24 cellular contexts compared by ENCODE assay signal in genomic region chr1:212930986-212931678, GRCh38. TPM values are rescaled to one million over a fixed set of nuclear protein-coding genes. Genes with fewer than 3 reads are reported as not detected.
DNase-seq lines count a peak whose midpoint lies in the region; ATAC-seq, FAIRE-seq and TF ChIP-seq lines count a peak whose summit lies in the region.
"Had no signal": no experiment of that assay in that cellular context is flagged by ENCODE, and none has a peak within 500 bp of the region (broad histone marks: within the 10 kb centered on the region; RNA-seq: fewer than 3 reads in every experiment).

No MANE protein-coding gene starts in this region.

- WGBS in H1 (ENCODE audit: extremely low coverage in 1 of 2, insufficient coverage in 1 of 2, insufficient read length in 1 of 2, insufficient replicate concordance in 2 of 2, low coverage in 1 of 2, low lambda C conversion rate in 2 of 2, missing lambda C conversion rate in 1 of 2), 2 experiments = 86% methylated on average over 8 of the region's 10 CpGs; no CpG with 5 or more reads in 1 of the 2 experiments

- ATAC-seq in GM21447 (IDR thresholded peaks at IDR 0.05; ENCODE audit: unreplicated experiment) (peak; percentile 59), HG03060 (IDR thresholded peaks at IDR 0.05; ENCODE audit: low read depth, unreplicated experiment) (peak; percentile 67), HG02970 (IDR thresholded peaks at IDR 0.05; ENCODE audit: low FRiP score, unreplicated experiment) (no peak), HG02571 (IDR thresholded peaks at IDR 0.05; ENCODE audit: unreplicated experiment) (no peak)

- H2BK12ac ChIP-seq in H1 (ENCODE audit: low read depth, low read length) = peak overlapping the region; percentile 45; the same call in 1 of the 2 replicates

- no peak overlapping the region for H3K27ac ChIP-seq in H1 (ENCODE audit: low read depth, low read length)
- H3K27ac ChIP-seq: ovary had no signal

- no peak overlapping the region for H3K4me3 ChIP-seq in H1 (ENCODE audit: extremely low read depth in 1 of 4, insufficient read depth in 2 of 4, low read depth in 3 of 4, low read length in 4 of 4)
- H3K4me3 ChIP-seq: HAP-1, ovary had no signal

- H3K79me2 ChIP-seq in H1 (ENCODE audit: control insufficient read depth in 1 of 2, insufficient read depth in 2 of 2, low read length in 2 of 2) = no peaks in the 10 kb centered on the region

- CTCF ChIA-PET in H1 (lab: Charles Lee; ENCODE audit: partially characterized antibody) = interaction anchor here (1.1 to 4.7 kb wide), 6 partner anchors 10 to 64 kb away, joined by 3 to 19 read pairs (median 4); no protein-coding TSS in a partner anchor

- peak overlapping the region; percentile 52 for H4K5ac ChIP-seq in H1 (ENCODE audit: insufficient read length, low read depth, low read length)

- no peaks in the 10 kb centered on the region for H4K20me1 ChIP-seq in H1 (replicated peaks in 1 of 2; ENCODE audit: control insufficient read depth in 1 of 2, insufficient read depth in 2 of 2, low read length in 2 of 2)

- no peak overlapping the region for H3K9ac ChIP-seq in H1 (replicated peaks in 1 of 4; ENCODE audit: extremely low read depth in 1 of 4, low read depth in 3 of 4, low read length in 3 of 4)

- H3K23ac ChIP-seq in H1 (ENCODE audit: insufficient read length) = no peak overlapping the region

- no peak for TF ChIP-seq EP300 in H1 (IDR thresholded peaks at IDR 0.05; ENCODE audit: borderline replicate concordance in 1 of 2, low read depth in 2 of 2, low read length in 2 of 2)

- 0 out of 2 replicates have a peak overlapping the region, but pooled peaks have one; percentile 6 for H2BK15ac ChIP-seq in H1 (ENCODE audit: low read length)

- H2AFZ ChIP-seq in H1 (ENCODE audit: low read length) = no peak overlapping the region

- no peak overlapping the region for H3K4ac ChIP-seq in H1 (replicated peaks; ENCODE audit: insufficient read length, low read depth, low read length)

- peaks cover 0 to 2% of the 10 kb centered on the region in 2 experiments; a peak in 1 of 4 replicates for H3K9me3 ChIP-seq in H1 (ENCODE audit: insufficient read depth in 2 of 2, low read depth in 1 of 2, low read length in 1 of 2)
- H3K9me3 ChIP-seq: HAP-1, ovary had no signal

- H3K27me3 ChIP-seq in H1 (replicated peaks in 1 of 4; ENCODE audit: control insufficient read depth in 3 of 4, extremely low read depth in 1 of 4, insufficient read depth in 3 of 4, low read length in 3 of 4) = peaks cover 0 to 2% (median 0%) of the 10 kb centered on the region in 4 experiments; a peak in 1 of 7 replicates
- H3K27me3 ChIP-seq: ovary had no signal

- H2BK5ac ChIP-seq in H1 (ENCODE audit: low read depth, low read length) = no peak overlapping the region

- no peak overlapping the region for H3K56ac ChIP-seq in H1 (replicated peaks; ENCODE audit: insufficient read length, low read depth, low read length)

- H3K4me2 ChIP-seq in H1 (ENCODE audit: insufficient read depth in 1 of 2, low read depth in 2 of 2, low read length in 2 of 2) = no peak overlapping the region

- H3K36me3 ChIP-seq in H1 (ENCODE audit: control insufficient read depth in 2 of 4, insufficient read depth in 4 of 4, low read length in 3 of 4) = no peaks in the 10 kb centered on the region
- H3K36me3 ChIP-seq: HAP-1, ovary had no signal

- no peak overlapping the region for H3K14ac ChIP-seq in H1 (ENCODE audit: insufficient read length)

- H2BK20ac ChIP-seq in H1 (ENCODE audit: low read length) = peak overlapping the region; percentile 62; the same call in 1 of the 2 replicates

- TF ChIP-seq RAD21 in H1 (IDR thresholded peaks at IDR 0.05 in 1 of 2, conservative IDR thresholded peaks at IDR 0.05 in 1 of 2; ENCODE audit: low read depth in 2 of 2, low read length in 2 of 2) = no peak

- peak overlapping the region; percentile 34 for H3K18ac ChIP-seq in H1 (ENCODE audit: extremely low read depth, low read length)

- H3K4me1 ChIP-seq in H1 (replicated peaks in 1 of 4; ENCODE audit: control insufficient read depth in 3 of 4, insufficient read depth in 4 of 4, low read length in 3 of 4) = peaks cover 15 to 27% (median 17%) of the 10 kb centered on the region in 4 experiments

- POLR2A ChIA-PET in H1 (lab: Charles Lee; ENCODE audit: partially characterized antibody) = interaction anchor here (0.6 to 2.0 kb wide), 15 partner anchors 8 to 61 kb away, joined by 3 to 8 read pairs (median 3); partner anchors contain the start of gene VASH2

- peak overlapping the region; percentile 2 for H4K91ac ChIP-seq in H1 (replicated peaks; ENCODE audit: insufficient read length, low read length)

- TF ChIP-seq POLR2A in GM12892 (IDR thresholded peaks at IDR 0.05; ENCODE audit: low read depth, low read length) (no peak), H1 (IDR thresholded peaks at IDR 0.05; ENCODE audit: control extremely low read depth in 1 of 2, low read depth in 2 of 2, low read length in 2 of 2) (no peak)

- FAIRE-seq in GM12892 (lab: Jason Lieb, UNC) (peak; percentile 85), H1 (lab: Jason Lieb, UNC) (no peak)
- FAIRE-seq: colon, endometrium, islet of Langerhans had no signal

- H3K23me2 ChIP-seq in H1 (ENCODE audit: low read depth, low read length) = 0 out of 2 replicates have a peak, but pooled peaks cover 3% of the 10 kb centered on the region

- H4K8ac ChIP-seq in H1 (ENCODE audit: extremely low read depth, insufficient read depth, low read length) = no peak overlapping the region

- TF ChIP-seq CTCF in H1 (IDR thresholded peaks at IDR 0.05; ENCODE audit: control extremely low read depth in 1 of 3, insufficient read depth in 1 of 3, low read depth in 1 of 3, low read length in 3 of 3) = no peak

- no peaks in the 10 kb centered on the region for H3K79me1 ChIP-seq in H1 (ENCODE audit: low read depth, low read length)

- no peak overlapping the region for H2AK5ac ChIP-seq in H1 (ENCODE audit: low read depth, low read length)

- DNase-seq in GM12892 (ENCODE audit: insufficient read length) = no peak
- peak in 1 of 2 experiments; percentile 33 for DNase-seq in H1 (ENCODE audit: low read depth in 1 of 2, low spot score in 2 of 2)
- no peak for DNase-seq in central memory CD4-positive, alpha-beta T cell
- no peak for DNase-seq in activated CD4-positive, alpha-beta T cell treated with anti-CD3 and anti-CD28 coated beads for 1 hour
- DNase-seq: ACHN; activated CD4-positive, alpha-beta T cell treated with anti-CD3 and anti-CD28 coated beads, Interleukin-2, amount 50 U/mL, for 1 hour; activated T-cell treated with anti-CD3 and anti-CD28 coated beads, Interleukin-2, amount 50 U/mL, for 24 hours; CD4-positive, CD25-positive, alpha-beta regulatory T cell; DMS79 treated with DMSO at 0.1 percent for 48 hours; IMR-90; MV-4-11; naive B cell; NCI-H187 treated with DMSO at 0.1 percent for 48 hours; ovary; stimulated activated CD4-positive, alpha-beta T cell treated with anti-CD3 and anti-CD28 coated beads, Interleukin-1b, Interleukin-23, amount 100 ng/mL, for 48 hours; SW 1271 had no signal

- peak overlapping the region; percentile 47 for H2BK120ac ChIP-seq in H1 (replicated peaks; ENCODE audit: low read depth, low read length)

TF ChIP-seq in H1, 55 proteins besides CTCF, POLR2A, EP300 and RAD21:
- TF ChIP-seq, protein P1, sequence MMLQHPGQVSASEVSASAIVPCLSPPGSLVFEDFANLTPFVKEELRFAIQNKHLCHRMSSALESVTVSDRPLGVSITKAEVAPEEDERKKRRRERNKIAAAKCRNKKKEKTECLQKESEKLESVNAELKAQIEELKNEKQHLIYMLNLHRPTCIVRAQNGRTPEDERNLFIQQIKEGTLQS (IDR thresholded peaks at IDR 0.05; ENCODE audit: insufficient read depth, low read depth, low read length) = no peak
- no peak for TF ChIP-seq SIN3A (conservative IDR thresholded peaks at IDR 0.05 in 1 of 2, IDR thresholded peaks at IDR 0.05 in 1 of 2; ENCODE audit: low read depth in 1 of 2, low read length in 2 of 2)

RNA-seq across cellular contexts. Expression of gene VASH2, which starts 19.2 kb away (rescaled TPM):
- polyA plus RNA-seq in GM12892 (2012; ENCODE audit: missing spikeins) = 35.6 TPM
- 184 and 187 TPM in 2 replicates for total RNA-seq in H1 (2021; fragmentation: NEBNext Ultra II Directional; extraction: Animal tissue kit (Norgen Biotek cat#: 25700))
- polyA plus RNA-seq in H1 (2011; rRNA removed) = 44.0 and 51.4 TPM in 2 replicates
- polyA plus RNA-seq in H1 (2011; cell fraction: cytosol; rRNA removed) = 58.3 TPM
- polyA plus RNA-seq in H1 (2011; cell fraction: nucleus; rRNA removed) = 162 TPM
- polyA plus RNA-seq in H1 (2012, experiment 1 of 2) = 80.3 to 102 TPM (median 93.1 TPM) in 4 replicates
- polyA plus RNA-seq in H1 (2012, experiment 2 of 2) = 13.9 TPM
- 125 TPM for polyA plus RNA-seq in H1 (2013, experiment 1 of 2)
- 109 TPM for polyA plus RNA-seq in H1 (2013, experiment 2 of 2)
- polyA minus RNA-seq in H1 (2011; rRNA and poly(A)+ RNA removed) = 145 and 147 TPM in 2 replicates
- 113 TPM for polyA minus RNA-seq in H1 (2011; cell fraction: cytosol; rRNA and poly(A)+ RNA removed)
- 237 TPM for polyA minus RNA-seq in H1 (2011; cell fraction: nucleus; rRNA and poly(A)+ RNA removed)

Comparison
In these comparisons a context has a peak if more than half of its experiments do, and no peak if none do; other contexts are left out.
1. ATAC-seq: peak in GM21447 (single experiment) and HG03060 (single experiment); none in HG02970 (single experiment) and HG02571 (single experiment).